Comparison of ENCODE assay signal across 1 cellular context in the genomic region with DNA sequence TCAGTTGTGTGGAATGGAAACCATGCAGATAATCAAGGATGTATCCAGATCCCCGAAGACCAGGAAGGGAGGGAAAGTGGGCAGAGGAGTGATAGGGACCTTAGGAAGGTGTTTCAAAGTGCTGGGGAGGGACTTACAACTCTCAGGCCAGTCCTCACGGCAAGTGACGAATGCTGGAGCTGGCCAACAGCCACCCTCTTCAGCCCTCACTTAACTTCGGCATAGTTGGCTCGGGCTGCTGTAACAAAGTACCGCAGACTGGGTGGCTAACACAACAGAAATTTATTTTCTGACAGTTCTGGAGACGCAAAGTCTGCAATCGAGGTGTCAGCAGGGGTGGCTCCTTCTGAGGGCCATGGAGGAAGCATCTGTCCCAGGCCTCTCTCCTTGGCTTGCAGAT.
TF ChIP-seq lines count a peak whose summit lies in the region.

No MANE protein-coding gene starts in this region.

TF ChIP-seq in GM23338, 12 proteins besides CTCF, POLR2A, EP300 and RAD21 (continued from another document):
- TF ChIP-seq, protein P1, sequence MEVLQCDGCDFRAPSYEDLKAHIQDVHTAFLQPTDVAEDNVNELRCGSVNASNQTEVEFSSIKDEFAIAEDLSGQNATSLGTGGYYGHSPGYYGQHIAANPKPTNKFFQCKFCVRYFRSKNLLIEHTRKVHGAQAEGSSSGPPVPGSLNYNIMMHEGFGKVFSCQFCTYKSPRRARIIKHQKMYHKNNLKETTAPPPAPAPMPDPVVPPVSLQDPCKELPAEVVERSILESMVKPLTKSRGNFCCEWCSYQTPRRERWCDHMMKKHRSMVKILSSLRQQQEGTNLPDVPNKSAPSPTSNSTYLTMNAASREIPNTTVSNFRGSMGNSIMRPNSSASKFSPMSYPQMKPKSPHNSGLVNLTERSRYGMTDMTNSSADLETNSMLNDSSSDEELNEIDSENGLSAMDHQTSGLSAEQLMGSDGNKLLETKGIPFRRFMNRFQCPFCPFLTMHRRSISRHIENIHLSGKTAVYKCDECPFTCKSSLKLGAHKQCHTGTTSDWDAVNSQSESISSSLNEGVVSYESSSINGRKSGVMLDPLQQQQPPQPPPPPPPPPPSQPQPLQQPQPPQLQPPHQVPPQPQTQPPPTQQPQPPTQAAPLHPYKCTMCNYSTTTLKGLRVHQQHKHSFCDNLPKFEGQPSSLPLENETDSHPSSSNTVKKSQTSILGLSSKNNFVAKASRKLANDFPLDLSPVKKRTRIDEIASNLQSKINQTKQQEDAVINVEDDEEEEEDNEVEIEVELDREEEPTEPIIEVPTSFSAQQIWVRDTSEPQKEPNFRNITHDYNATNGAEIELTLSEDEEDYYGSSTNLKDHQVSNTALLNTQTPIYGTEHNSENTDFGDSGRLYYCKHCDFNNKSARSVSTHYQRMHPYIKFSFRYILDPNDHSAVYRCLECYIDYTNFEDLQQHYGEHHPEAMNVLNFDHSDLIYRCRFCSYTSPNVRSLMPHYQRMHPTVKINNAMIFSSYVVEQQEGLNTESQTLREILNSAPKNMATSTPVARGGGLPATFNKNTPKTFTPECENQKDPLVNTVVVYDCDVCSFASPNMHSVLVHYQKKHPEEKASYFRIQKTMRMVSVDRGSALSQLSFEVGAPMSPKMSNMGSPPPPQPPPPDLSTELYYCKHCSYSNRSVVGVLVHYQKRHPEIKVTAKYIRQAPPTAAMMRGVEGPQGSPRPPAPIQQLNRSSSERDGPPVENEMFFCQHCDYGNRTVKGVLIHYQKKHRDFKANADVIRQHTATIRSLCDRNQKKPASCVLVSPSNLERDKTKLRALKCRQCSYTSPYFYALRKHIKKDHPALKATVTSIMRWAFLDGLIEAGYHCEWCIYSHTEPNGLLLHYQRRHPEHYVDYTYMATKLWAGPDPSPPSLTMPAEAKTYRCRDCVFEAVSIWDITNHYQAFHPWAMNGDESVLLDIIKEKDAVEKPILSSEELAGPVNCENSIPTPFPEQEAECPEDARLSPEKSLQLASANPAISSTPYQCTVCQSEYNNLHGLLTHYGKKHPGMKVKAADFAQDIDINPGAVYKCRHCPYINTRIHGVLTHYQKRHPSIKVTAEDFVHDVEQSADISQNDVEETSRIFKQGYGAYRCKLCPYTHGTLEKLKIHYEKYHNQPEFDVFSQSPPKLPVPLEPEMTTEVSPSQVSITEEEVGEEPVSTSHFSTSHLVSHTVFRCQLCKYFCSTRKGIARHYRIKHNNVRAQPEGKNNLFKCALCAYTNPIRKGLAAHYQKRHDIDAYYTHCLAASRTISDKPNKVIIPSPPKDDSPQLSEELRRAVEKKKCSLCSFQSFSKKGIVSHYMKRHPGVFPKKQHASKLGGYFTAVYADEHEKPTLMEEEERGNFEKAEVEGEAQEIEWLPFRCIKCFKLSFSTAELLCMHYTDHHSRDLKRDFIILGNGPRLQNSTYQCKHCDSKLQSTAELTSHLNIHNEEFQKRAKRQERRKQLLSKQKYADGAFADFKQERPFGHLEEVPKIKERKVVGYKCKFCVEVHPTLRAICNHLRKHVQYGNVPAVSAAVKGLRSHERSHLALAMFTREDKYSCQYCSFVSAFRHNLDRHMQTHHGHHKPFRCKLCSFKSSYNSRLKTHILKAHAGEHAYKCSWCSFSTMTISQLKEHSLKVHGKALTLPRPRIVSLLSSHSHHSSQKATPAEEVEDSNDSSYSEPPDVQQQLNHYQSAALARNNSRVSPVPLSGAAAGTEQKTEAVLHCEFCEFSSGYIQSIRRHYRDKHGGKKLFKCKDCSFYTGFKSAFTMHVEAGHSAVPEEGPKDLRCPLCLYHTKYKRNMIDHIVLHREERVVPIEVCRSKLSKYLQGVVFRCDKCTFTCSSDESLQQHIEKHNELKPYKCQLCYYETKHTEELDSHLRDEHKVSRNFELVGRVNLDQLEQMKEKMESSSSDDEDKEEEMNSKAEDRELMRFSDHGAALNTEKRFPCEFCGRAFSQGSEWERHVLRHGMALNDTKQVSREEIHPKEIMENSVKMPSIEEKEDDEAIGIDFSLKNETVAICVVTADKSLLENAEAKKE (CRISPR knock-in tag; IDR thresholded peaks at IDR 0.05), result no peak
- TF ChIP-seq POLR2AphosphoS5 (IDR thresholded peaks at IDR 0.05; ENCODE audit: low read depth) (no peak), NANOG (IDR thresholded peaks at IDR 0.05; ENCODE audit: borderline replicate concordance) (no peak), JUNB (IDR thresholded peaks at IDR 0.05; ENCODE audit: unreplicated experiment) (no peak), ZNF114 (CRISPR knock-in tag; IDR thresholded peaks at IDR 0.05) (no peak), EZH2 (IDR thresholded peaks at IDR 0.05; ENCODE audit: low read depth, unreplicated experiment) (no peak)
- TF ChIP-seq, protein P2, sequence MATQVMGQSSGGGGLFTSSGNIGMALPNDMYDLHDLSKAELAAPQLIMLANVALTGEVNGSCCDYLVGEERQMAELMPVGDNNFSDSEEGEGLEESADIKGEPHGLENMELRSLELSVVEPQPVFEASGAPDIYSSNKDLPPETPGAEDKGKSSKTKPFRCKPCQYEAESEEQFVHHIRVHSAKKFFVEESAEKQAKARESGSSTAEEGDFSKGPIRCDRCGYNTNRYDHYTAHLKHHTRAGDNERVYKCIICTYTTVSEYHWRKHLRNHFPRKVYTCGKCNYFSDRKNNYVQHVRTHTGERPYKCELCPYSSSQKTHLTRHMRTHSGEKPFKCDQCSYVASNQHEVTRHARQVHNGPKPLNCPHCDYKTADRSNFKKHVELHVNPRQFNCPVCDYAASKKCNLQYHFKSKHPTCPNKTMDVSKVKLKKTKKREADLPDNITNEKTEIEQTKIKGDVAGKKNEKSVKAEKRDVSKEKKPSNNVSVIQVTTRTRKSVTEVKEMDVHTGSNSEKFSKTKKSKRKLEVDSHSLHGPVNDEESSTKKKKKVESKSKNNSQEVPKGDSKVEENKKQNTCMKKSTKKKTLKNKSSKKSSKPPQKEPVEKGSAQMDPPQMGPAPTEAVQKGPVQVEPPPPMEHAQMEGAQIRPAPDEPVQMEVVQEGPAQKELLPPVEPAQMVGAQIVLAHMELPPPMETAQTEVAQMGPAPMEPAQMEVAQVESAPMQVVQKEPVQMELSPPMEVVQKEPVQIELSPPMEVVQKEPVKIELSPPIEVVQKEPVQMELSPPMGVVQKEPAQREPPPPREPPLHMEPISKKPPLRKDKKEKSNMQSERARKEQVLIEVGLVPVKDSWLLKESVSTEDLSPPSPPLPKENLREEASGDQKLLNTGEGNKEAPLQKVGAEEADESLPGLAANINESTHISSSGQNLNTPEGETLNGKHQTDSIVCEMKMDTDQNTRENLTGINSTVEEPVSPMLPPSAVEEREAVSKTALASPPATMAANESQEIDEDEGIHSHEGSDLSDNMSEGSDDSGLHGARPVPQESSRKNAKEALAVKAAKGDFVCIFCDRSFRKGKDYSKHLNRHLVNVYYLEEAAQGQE (IDR thresholded peaks at IDR 0.05; ENCODE audit: unreplicated experiment), result no peak
TF ChIP-seq in GM23338: peak in this region for 0.
